ENCODE assay signal across 25 cellular contexts in genomic region chr4:153349206-153349805, GRCh38. TPM values are rescaled to one million over a fixed set of nuclear protein-coding genes. Genes with fewer than 3 reads are reported as not detected.
"Had no signal": no experiment of that assay in that cellular context is flagged by ENCODE, and none has a peak within 500 bp of the region (broad histone marks: within the 10 kb centered on the region; RNA-seq: fewer than 3 reads in every experiment).

No MANE protein-coding gene starts in this region.

- H3K9me3 Mint-ChIP-seq: activated naive CD4-positive, alpha-beta T cell treated with anti-CD3 and anti-CD28 coated beads, Interleukin-2, amount 50 U/mL, for 72 hours; immature natural killer cell; nephron progenitor cell had no signal

- DNase-seq: activated CD4-positive, CD25-positive, alpha-beta regulatory T cell treated with anti-CD3 and anti-CD28 coated beads, Interleukin-2, amount 50 U/mL, for 72 hours; activated CD8-positive, alpha-beta memory T cell treated with anti-CD3 and anti-CD28 coated beads for 24 hours; activated CD8-positive, alpha-beta memory T cell treated with anti-CD3 and anti-CD28 coated beads, Interleukin-2, amount 50 U/mL, for 48 hours; activated effector memory CD4-positive, alpha-beta T cell treated with anti-CD3 and anti-CD28 coated beads, Interleukin-2, amount 50 U/mL, for 16 hours; activated T-cell treated with anti-CD3 and anti-CD28 coated beads, Interleukin-2, amount 50 U/mL, for 48 hours; adrenal gland; cerebellar nuclear complex; cortex of kidney; erythroblast; immature natural killer cell; kidney glomerular epithelial cell; left ventricle myocardium inferior; mammary epithelial cell; midbrain; nephron progenitor cell; occipital lobe; stimulated activated CD4-positive, alpha-beta T cell treated with anti-CD3 and anti-CD28 coated beads, Interleukin-12 subunit alpha, Interleukin-12 subunit beta, amount 100 ng/mL, for 4 hours; stimulated activated CD4-positive, alpha-beta T cell treated with anti-CD3 and anti-CD28 coated beads, Interleukin-1b, Interleukin-23, amount 100 ng/mL, for 48 hours; stimulated activated CD8-positive, alpha-beta memory T cell treated with anti-CD3 and anti-CD28 coated beads, Interleukin-4, amount 100 ng/mL, for 48 hours; stimulated activated naive CD4-positive, alpha-beta T cell; substantia nigra; tibial artery had no signal

- H3K36me3 ChIP-seq: adrenal gland, left ventricle myocardium inferior, right atrium auricular region, tibial artery had no signal

- H3K27ac ChIP-seq: adrenal gland, left ventricle myocardium inferior, right atrium auricular region, tibial artery had no signal

- H3K9me3 ChIP-seq: adrenal gland, left ventricle myocardium inferior, right atrium auricular region, tibial artery had no signal

- H3K36me3 Mint-ChIP-seq: immature natural killer cell had no signal

- H3K27ac Mint-ChIP-seq: activated naive CD4-positive, alpha-beta T cell treated with anti-CD3 and anti-CD28 coated beads, Interleukin-2, amount 50 U/mL, for 72 hours; immature natural killer cell; nephron progenitor cell; progenitor cell of endocrine pancreas had no signal

- H3K4me3 ChIP-seq: adrenal gland, left ventricle myocardium inferior, right atrium auricular region, tibial artery had no signal

- H3K27me3 ChIP-seq: adrenal gland, right atrium auricular region, tibial artery had no signal

- H3K4me3 Mint-ChIP-seq: immature natural killer cell, nephron progenitor cell had no signal

RNA-seq across cellular contexts. Expression of gene MND1, which starts 4.8 kb away (rescaled TPM):
- total RNA-seq: right atrium auricular region had no signal
